In the genomic region with DNA sequence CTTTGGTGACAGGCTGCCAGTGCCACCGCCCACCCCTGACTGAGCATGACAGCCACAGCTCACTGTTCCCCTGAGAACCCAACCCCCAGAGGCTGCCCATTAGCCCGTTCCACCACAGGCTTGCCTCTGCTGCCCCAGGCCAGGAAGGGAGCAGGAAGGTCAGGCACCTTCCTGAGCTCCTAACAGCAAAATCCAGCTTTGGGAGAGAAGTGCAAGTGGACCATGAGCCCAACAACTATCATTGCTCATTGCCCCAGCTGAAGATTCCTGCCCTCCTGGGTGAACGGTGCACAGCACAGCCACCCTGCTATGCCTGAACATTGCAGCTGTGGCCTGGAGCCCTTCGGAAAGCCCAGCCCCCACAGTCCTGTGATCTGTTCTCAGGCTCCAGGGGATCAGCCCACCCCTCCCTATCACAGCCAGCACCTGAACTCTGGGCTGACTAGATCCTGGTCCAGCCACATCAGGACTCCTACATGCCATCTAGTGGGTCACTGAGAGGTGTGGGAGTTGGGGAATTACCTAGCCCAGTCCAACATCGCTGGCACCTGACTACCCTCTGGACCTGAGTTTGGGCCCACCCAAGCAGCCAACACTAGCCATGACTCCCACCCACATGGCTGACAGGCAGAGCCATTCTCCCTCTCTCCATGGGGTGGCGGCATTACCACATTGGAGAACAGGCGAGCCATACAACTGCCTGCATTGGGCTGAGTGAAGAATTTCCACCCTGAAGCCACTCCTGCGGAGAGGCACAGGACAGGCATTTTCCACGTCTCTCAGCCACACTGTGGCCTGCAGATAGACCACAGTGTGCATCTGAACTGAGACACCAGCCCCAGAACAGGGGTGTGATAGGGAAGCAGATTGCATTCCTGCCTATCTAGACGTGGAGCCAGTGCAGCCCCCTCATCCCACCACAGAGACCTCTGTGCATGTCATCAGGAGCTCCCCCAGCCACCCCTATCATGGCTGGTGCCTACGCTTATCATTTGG, we compare ENCODE assay signal across 1 cellular context.
TF ChIP-seq lines count a peak whose summit lies in the region.

No MANE protein-coding gene starts in this region.

TF ChIP-seq in HepG2, 621 proteins besides CTCF, POLR2A, EP300 and RAD21 (continued from another document and continues in another):
- TF ChIP-seq DNMT1 (CRISPR knock-in tag; IDR thresholded peaks at IDR 0.05) = no peak
- no peak; the same call in 1 of the 2 replicates for TF ChIP-seq NFATC3 (CRISPR knock-in tag; IDR thresholded peaks at IDR 0.05)
- no peak for TF ChIP-seq RAD51 (IDR thresholded peaks at IDR 0.05; ENCODE audit: borderline replicate concordance)
- TF ChIP-seq HNRNPUL1 (IDR thresholded peaks at IDR 0.05; ENCODE audit: low read depth, low read length) = no peak
- TF ChIP-seq BRD4 (CRISPR knock-in tag; IDR thresholded peaks at IDR 0.05) = no peak
- TF ChIP-seq ZFP36L1 (CRISPR knock-in tag; IDR thresholded peaks at IDR 0.05) = no peak
- TF ChIP-seq, protein P1, sequence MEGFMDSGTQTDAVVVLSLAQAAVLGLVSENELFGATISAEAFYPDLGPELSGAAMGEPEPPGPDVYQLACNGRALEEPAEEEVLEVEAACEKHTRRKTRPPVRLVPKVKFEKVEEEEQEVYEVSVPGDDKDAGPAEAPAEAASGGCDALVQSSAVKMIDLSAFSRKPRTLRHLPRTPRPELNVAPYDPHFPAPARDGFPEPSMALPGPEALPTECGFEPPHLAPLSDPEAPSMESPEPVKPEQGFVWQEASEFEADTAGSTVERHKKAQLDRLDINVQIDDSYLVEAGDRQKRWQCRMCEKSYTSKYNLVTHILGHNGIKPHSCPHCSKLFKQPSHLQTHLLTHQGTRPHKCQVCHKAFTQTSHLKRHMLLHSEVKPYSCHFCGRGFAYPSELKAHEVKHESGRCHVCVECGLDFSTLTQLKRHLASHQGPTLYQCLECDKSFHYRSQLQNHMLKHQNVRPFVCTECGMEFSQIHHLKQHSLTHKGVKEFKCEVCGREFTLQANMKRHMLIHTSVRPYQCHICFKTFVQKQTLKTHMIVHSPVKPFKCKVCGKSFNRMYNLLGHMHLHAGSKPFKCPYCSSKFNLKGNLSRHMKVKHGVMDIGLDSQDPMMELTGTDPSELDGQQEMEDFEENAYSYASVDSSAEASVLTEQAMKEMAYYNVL (CRISPR knock-in tag; IDR thresholded peaks at IDR 0.05; ENCODE audit: borderline replicate concordance) = no peak
- TF ChIP-seq ZNF331 (CRISPR knock-in tag; IDR thresholded peaks at IDR 0.05) = no peak
- TF ChIP-seq LBX2 (CRISPR knock-in tag; IDR thresholded peaks at IDR 0.05; ENCODE audit: borderline replicate concordance) = no peak
- TF ChIP-seq ZNF704 (CRISPR knock-in tag; IDR thresholded peaks at IDR 0.05; ENCODE audit: borderline replicate concordance) = no peak
- no peak; the same call in 1 of the 2 replicates for TF ChIP-seq ZSCAN25 (CRISPR knock-in tag; IDR thresholded peaks at IDR 0.05)
- TF ChIP-seq PRPF4 (IDR thresholded peaks at IDR 0.05; ENCODE audit: low read depth, low read length, poor library complexity, severe bottlenecking) = no peak
- TF ChIP-seq KMT2B (CRISPR knock-in tag; IDR thresholded peaks at IDR 0.05) = no peak
- TF ChIP-seq HNF1A (IDR thresholded peaks at IDR 0.05; ENCODE audit: low read depth) = no peak
- no peak for TF ChIP-seq HNF1A (CRISPR knock-in tag; IDR thresholded peaks at IDR 0.05; ENCODE audit: borderline replicate concordance)
- no peak for TF ChIP-seq TCF12 (IDR thresholded peaks at IDR 0.05)
- no peak for TF ChIP-seq TCF12 (CRISPR knock-in tag; IDR thresholded peaks at IDR 0.05)
- no peak for TF ChIP-seq TOPORS (CRISPR knock-in tag; IDR thresholded peaks at IDR 0.05)
- TF ChIP-seq ZNF256 (CRISPR knock-in tag; conservative IDR thresholded peaks at IDR 0.05) = no peak
- no peak for TF ChIP-seq ZNF484 (CRISPR knock-in tag; IDR thresholded peaks at IDR 0.05; ENCODE audit: borderline replicate concordance, low read depth)
- TF ChIP-seq ZNF672 (CRISPR knock-in tag; IDR thresholded peaks at IDR 0.05) = no peak
- TF ChIP-seq IKZF1 (IDR thresholded peaks at IDR 0.05) = no peak
- TF ChIP-seq ARNT2 (CRISPR knock-in tag; IDR thresholded peaks at IDR 0.05; ENCODE audit: low read depth) = no peak
- peak; percentile 35 for TF ChIP-seq XRCC5 (optimal IDR thresholded peaks at IDR 0.05; ENCODE audit: low read length)
- no peak for TF ChIP-seq PRDM10 (CRISPR knock-in tag; IDR thresholded peaks at IDR 0.05; ENCODE audit: low read depth)
- no peak for TF ChIP-seq ETV6 (CRISPR knock-in tag; conservative IDR thresholded peaks at IDR 0.05)
- TF ChIP-seq, protein P2, sequence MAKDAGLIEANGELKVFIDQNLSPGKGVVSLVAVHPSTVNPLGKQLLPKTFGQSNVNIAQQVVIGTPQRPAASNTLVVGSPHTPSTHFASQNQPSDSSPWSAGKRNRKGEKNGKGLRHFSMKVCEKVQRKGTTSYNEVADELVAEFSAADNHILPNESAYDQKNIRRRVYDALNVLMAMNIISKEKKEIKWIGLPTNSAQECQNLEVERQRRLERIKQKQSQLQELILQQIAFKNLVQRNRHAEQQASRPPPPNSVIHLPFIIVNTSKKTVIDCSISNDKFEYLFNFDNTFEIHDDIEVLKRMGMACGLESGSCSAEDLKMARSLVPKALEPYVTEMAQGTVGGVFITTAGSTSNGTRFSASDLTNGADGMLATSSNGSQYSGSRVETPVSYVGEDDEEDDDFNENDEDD (CRISPR knock-in tag; IDR thresholded peaks at IDR 0.05; ENCODE audit: borderline replicate concordance) = no peak
- TF ChIP-seq, protein P3, sequence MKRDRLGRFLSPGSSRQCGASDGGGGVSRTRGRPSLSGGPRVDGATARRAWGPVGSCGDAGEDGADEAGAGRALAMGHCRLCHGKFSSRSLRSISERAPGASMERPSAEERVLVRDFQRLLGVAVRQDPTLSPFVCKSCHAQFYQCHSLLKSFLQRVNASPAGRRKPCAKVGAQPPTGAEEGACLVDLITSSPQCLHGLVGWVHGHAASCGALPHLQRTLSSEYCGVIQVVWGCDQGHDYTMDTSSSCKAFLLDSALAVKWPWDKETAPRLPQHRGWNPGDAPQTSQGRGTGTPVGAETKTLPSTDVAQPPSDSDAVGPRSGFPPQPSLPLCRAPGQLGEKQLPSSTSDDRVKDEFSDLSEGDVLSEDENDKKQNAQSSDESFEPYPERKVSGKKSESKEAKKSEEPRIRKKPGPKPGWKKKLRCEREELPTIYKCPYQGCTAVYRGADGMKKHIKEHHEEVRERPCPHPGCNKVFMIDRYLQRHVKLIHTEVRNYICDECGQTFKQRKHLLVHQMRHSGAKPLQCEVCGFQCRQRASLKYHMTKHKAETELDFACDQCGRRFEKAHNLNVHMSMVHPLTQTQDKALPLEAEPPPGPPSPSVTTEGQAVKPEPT (CRISPR knock-in tag; IDR thresholded peaks at IDR 0.05; ENCODE audit: low read depth) = no peak
- TF ChIP-seq KLF6 (CRISPR knock-in tag; IDR thresholded peaks at IDR 0.05) = no peak
- TF ChIP-seq CHCHD3 (CRISPR knock-in tag; IDR thresholded peaks at IDR 0.05) = no peak
- no peak for TF ChIP-seq ZNF24 (IDR thresholded peaks at IDR 0.05)
- TF ChIP-seq HDAC1 (CRISPR knock-in tag; IDR thresholded peaks at IDR 0.05) = no peak
- TF ChIP-seq ZBTB26 (CRISPR knock-in tag; IDR thresholded peaks at IDR 0.05; ENCODE audit: borderline replicate concordance) = no peak
- TF ChIP-seq SMARCC2 (IDR thresholded peaks at IDR 0.05) = no peak
- no peak for TF ChIP-seq ZSCAN5A (CRISPR knock-in tag; IDR thresholded peaks at IDR 0.05; ENCODE audit: borderline replicate concordance)
- no peak for TF ChIP-seq ZNF775 (CRISPR knock-in tag; IDR thresholded peaks at IDR 0.05; ENCODE audit: borderline replicate concordance)
- no peak for TF ChIP-seq ZNF800 (CRISPR knock-in tag; IDR thresholded peaks at IDR 0.05)
- no peak; the same call in 1 of the 2 replicates for TF ChIP-seq TAF1 (CRISPR knock-in tag; IDR thresholded peaks at IDR 0.05)
